ENCODE assay signal across 9 cellular contexts in genomic region chr19:55257461-55258411, GRCh38. TPM values are rescaled to one million over a fixed set of nuclear protein-coding genes. Genes with fewer than 3 reads are reported as not detected.
DNase-seq lines count a peak whose midpoint lies in the region; ATAC-seq, FAIRE-seq and TF ChIP-seq lines count a peak whose summit lies in the region.
"Had no signal": no experiment of that assay in that cellular context is flagged by ENCODE, and none has a peak within 500 bp of the region (broad histone marks: within the 10 kb centered on the region; RNA-seq: fewer than 3 reads in every experiment).

No MANE protein-coding gene starts in this region.

- no peak for TF ChIP-seq CTCF in DOHH2 (IDR thresholded peaks at IDR 0.05; ENCODE audit: low read depth, low read length, poor library complexity, severe bottlenecking)
- TF ChIP-seq CTCF in retinal pigment epithelial cell (conservative IDR thresholded peaks at IDR 0.05; ENCODE audit: low read depth, low read length) = no peak

- peaks cover 6% of the 10 kb centered on the region; the same call in 1 of the 2 replicates for H4K20me1 ChIP-seq in DOHH2 (ENCODE audit: control insufficient read depth, insufficient read depth, low read depth, low read length)

- H3K4me3 ChIP-seq in DOHH2 (ENCODE audit: low read length) (peak overlapping the region; percentile 97), retinal pigment epithelial cell (ENCODE audit: low read length) (peak overlapping the region; percentile 85)

- H3K79me2 ChIP-seq in DOHH2 (ENCODE audit: control insufficient read depth, low read length) = peaks cover 61% of the 10 kb centered on the region

- peaks cover 50% of the 10 kb centered on the region for H3K36me3 ChIP-seq in DOHH2 (ENCODE audit: control insufficient read depth, low read length)

- H3K27me3 Mint-ChIP-seq in IgD-negative memory B cell = no peaks in the 10 kb centered on the region
- H3K27me3 Mint-ChIP-seq in activated CD8-positive, alpha-beta memory T cell treated with anti-CD3 and anti-CD28 coated beads, Interleukin-2, amount 10 ng/mL, durations not matched to agents 7 days and 5 days = no peaks in the 10 kb centered on the region

- no peaks in the 10 kb centered on the region for H3K9me2 ChIP-seq in DOHH2 (replicated peaks; ENCODE audit: control insufficient read depth, low read length)

- no peaks in the 10 kb centered on the region for H3K27me3 ChIP-seq in DOHH2 (ENCODE audit: control insufficient read depth, low read length)

- FAIRE-seq in HTR-8/SVneo (lab: Jason Lieb, UNC) = no peak
- FAIRE-seq: TTC549 had no signal

- peak overlapping the region; percentile 90 to 97 (median 96) for H3K4me3 Mint-ChIP-seq in IgD-negative memory B cell
- peak overlapping the region; percentile 99 for H3K4me3 Mint-ChIP-seq in activated CD8-positive, alpha-beta memory T cell treated with anti-CD3 and anti-CD28 coated beads, Interleukin-2, amount 10 ng/mL, durations not matched to agents 7 days and 5 days

- peaks cover 48% of the 10 kb centered on the region for H3K4me1 ChIP-seq in DOHH2 (ENCODE audit: control insufficient read depth, low read length)

- ATAC-seq in activated CD8-positive, alpha-beta memory T cell treated with anti-CD3 and anti-CD28 coated beads, Interleukin-2, amount 10 ng/mL, durations not matched to agents 7 days and 5 days = no peak

- no peaks in the 10 kb centered on the region for H3K9me3 ChIP-seq in DOHH2 (ENCODE audit: control insufficient read depth, insufficient read depth, low read length)

- CTCF ChIA-PET in activated CD8-positive, alpha-beta memory T cell treated with anti-CD3 and anti-CD28 coated beads, Interleukin-2, amount 10 ng/mL, durations not matched to agents 7 days and 5 days (lab: Charles Lee) = interaction anchor here (0.8 to 4.7 kb wide), 8 partner anchors 20 to 375 kb away, joined by 3 to 30 read pairs (median 4); partner anchors contain the start of genes PPP1R12C and TMEM238

- H3K27ac Mint-ChIP-seq in IgD-negative memory B cell = peak overlapping the region; percentile 96 to 99 (median 98)
- peak overlapping the region; percentile 100 for H3K27ac Mint-ChIP-seq in activated CD8-positive, alpha-beta memory T cell treated with anti-CD3 and anti-CD28 coated beads, Interleukin-2, amount 10 ng/mL, durations not matched to agents 7 days and 5 days

- no peaks in the 10 kb centered on the region for H3K9me3 Mint-ChIP-seq in IgD-negative memory B cell
- no peaks in the 10 kb centered on the region for H3K9me3 Mint-ChIP-seq in activated CD8-positive, alpha-beta memory T cell treated with anti-CD3 and anti-CD28 coated beads, Interleukin-2, amount 10 ng/mL, durations not matched to agents 7 days and 5 days (ENCODE audit: low read depth)

- DNase-seq in activated CD8-positive, alpha-beta memory T cell treated with anti-CD3 and anti-CD28 coated beads, Interleukin-2, amount 10 ng/mL, durations not matched to agents 7 days and 5 days = peak; percentile 59
- DNase-seq in germinal center (ENCODE audit: low spot score) = peak; percentile 46
- DNase-seq in retinal pigment epithelial cell (ENCODE audit: low read depth) = no peak
- no peak for DNase-seq in cerebellar cortex (ENCODE audit: low spot score)
- DNase-seq in HTR-8/SVneo (ENCODE audit: insufficient read length, low spot score) = no peak
- DNase-seq in NCI-H446 treated with DMSO at 0.1 percent for 48 hours (lab: John Stamatoyannopoulos, UW) = no peak

- peaks cover 2% of the 10 kb centered on the region for H3K36me3 Mint-ChIP-seq in IgD-negative memory B cell
- H3K36me3 Mint-ChIP-seq in activated CD8-positive, alpha-beta memory T cell treated with anti-CD3 and anti-CD28 coated beads, Interleukin-2, amount 10 ng/mL, durations not matched to agents 7 days and 5 days = peaks cover 44% of the 10 kb centered on the region

- H3K27ac ChIP-seq in DOHH2 (ENCODE audit: low read depth, low read length) = peak overlapping the region; percentile 99

- H3K4me2 ChIP-seq in DOHH2 (ENCODE audit: low read length) = peak overlapping the region; percentile 99

- peaks cover 29% of the 10 kb centered on the region for H3F3A ChIP-seq in DOHH2 (ENCODE audit: control insufficient read depth, insufficient read depth)

- peaks cover 33 to 47% (median 42%) of the 10 kb centered on the region in 3 donors for H3K4me1 Mint-ChIP-seq in IgD-negative memory B cell
- peaks cover 40% of the 10 kb centered on the region for H3K4me1 Mint-ChIP-seq in activated CD8-positive, alpha-beta memory T cell treated with anti-CD3 and anti-CD28 coated beads, Interleukin-2, amount 10 ng/mL, durations not matched to agents 7 days and 5 days

RNA-seq across cellular contexts. Expression of gene PPP6R1, which starts 1.1 kb away (rescaled TPM):
- 47.0 TPM for polyA plus RNA-seq in IgD-negative memory B cell
- total RNA-seq in activated CD8-positive, alpha-beta memory T cell treated with anti-CD3 and anti-CD28 coated beads, Interleukin-2, amount 10 ng/mL, durations not matched to agents 7 days and 5 days = 100 to 1,000 TPM; 263 to 291 TPM

RNA-seq across cellular contexts. Expression of gene HSPBP1, which starts 22.2 kb away (rescaled TPM):
- polyA plus RNA-seq in IgD-negative memory B cell = 34.1 TPM
- 10 to 100 TPM; 35.0 to 38.2 TPM for total RNA-seq in activated CD8-positive, alpha-beta memory T cell treated with anti-CD3 and anti-CD28 coated beads, Interleukin-2, amount 10 ng/mL, durations not matched to agents 7 days and 5 days

RNA-seq across cellular contexts. Expression of gene BRSK1, which starts 26.1 kb away (rescaled TPM):
- 0.34 TPM for polyA plus RNA-seq in IgD-negative memory B cell
- total RNA-seq in activated CD8-positive, alpha-beta memory T cell treated with anti-CD3 and anti-CD28 coated beads, Interleukin-2, amount 10 ng/mL, durations not matched to agents 7 days and 5 days = 1 to 10 TPM; 6.9 to 9.1 TPM

RNA-seq across cellular contexts. Expression of gene TMEM86B, which starts 29.2 kb away (rescaled TPM):
- 1.4 TPM for polyA plus RNA-seq in IgD-negative memory B cell
- 10 to 100 TPM; 10.4 to 16.0 TPM for total RNA-seq in activated CD8-positive, alpha-beta memory T cell treated with anti-CD3 and anti-CD28 coated beads, Interleukin-2, amount 10 ng/mL, durations not matched to agents 7 days and 5 days

RNA-seq across cellular contexts. Expression of gene PTPRH, which starts 48.4 kb away (rescaled TPM):
- polyA plus RNA-seq in IgD-negative memory B cell = not detected
- not detected for total RNA-seq in activated CD8-positive, alpha-beta memory T cell treated with anti-CD3 and anti-CD28 coated beads, Interleukin-2, amount 10 ng/mL, durations not matched to agents 7 days and 5 days

Comparison
In these comparisons a context has a peak if more than half of its experiments do, and no peak if none do; other contexts are left out.
1. DNase-seq: peak in activated CD8-positive, alpha-beta memory T cell treated with anti-CD3 and anti-CD28 coated beads, Interleukin-2, amount 10 ng/mL, durations not matched to agents 7 days and 5 days (single experiment) and germinal center (single experiment); none in retinal pigment epithelial cell (single experiment), cerebellar cortex (single experiment), HTR-8/SVneo (single experiment) and NCI-H446 treated with DMSO at 0.1 percent for 48 hours (single experiment).